Comparison of ENCODE assay signal across 21 cellular contexts in genomic region chr12:64532734-64533351, GRCh38.
"Had no signal": no experiment of that assay in that cellular context is flagged by ENCODE, and none has a peak within 500 bp of the region (broad histone marks: within the 10 kb centered on the region; RNA-seq: fewer than 3 reads in every experiment).

No MANE protein-coding gene starts in this region.

- H3K9ac ChIP-seq: parathyroid adenoma had no signal

- H3K36me3 ChIP-seq: gastrocnemius medialis, heart left ventricle, left ventricle myocardium inferior, neutrophil, stomach, vagina had no signal

- DNase-seq: activated CD4-positive, alpha-beta T cell treated with anti-CD3 and anti-CD28 coated beads, Interleukin-2, amount 10 ng/mL, durations not matched to agents 24 days and 14 days; activated CD8-positive, alpha-beta T cell treated with anti-CD3 and anti-CD28 coated beads for 36 hours; activated naive CD4-positive, alpha-beta T cell treated with anti-CD3 and anti-CD28 coated beads for 36 hours; activated T-cell treated with anti-CD3 and anti-CD28 coated beads, Interleukin-2, amount 50 U/mL, for 4 hours; anterior cingulate cortex; erythroblast; gastrocnemius medialis; heart left ventricle; left ventricle myocardium inferior; mammary epithelial cell; naive B cell; stimulated activated CD4-positive, alpha-beta T cell treated with anti-CD3 and anti-CD28 coated beads, Interleukin-12 subunit alpha, Interleukin-12 subunit beta, amount 100 ng/mL, for 4 hours; stomach; T-cell had no signal

- H3K27ac Mint-ChIP-seq: activated CD4-positive, alpha-beta T cell treated with anti-CD3 and anti-CD28 coated beads, Interleukin-2, amount 10 ng/mL, durations not matched to agents 24 days and 14 days; activated CD8-positive, alpha-beta T cell treated with anti-CD3 and anti-CD28 coated beads for 36 hours; activated naive CD4-positive, alpha-beta T cell treated with anti-CD3 and anti-CD28 coated beads for 36 hours; brain; naive B cell; T-cell had no signal

- H3K4me1 Mint-ChIP-seq: activated CD4-positive, alpha-beta T cell treated with anti-CD3 and anti-CD28 coated beads, Interleukin-2, amount 10 ng/mL, durations not matched to agents 24 days and 14 days; central memory CD8-positive, alpha-beta T cell; naive B cell; T-cell had no signal

- H3K27me3 Mint-ChIP-seq: activated CD8-positive, alpha-beta T cell treated with anti-CD3 and anti-CD28 coated beads for 36 hours had no signal

- H3K9me3 ChIP-seq: gastrocnemius medialis, heart left ventricle, left ventricle myocardium inferior, neutrophil, stomach, vagina had no signal

- H3K79me2 ChIP-seq: parathyroid adenoma had no signal

- H3K4me1 ChIP-seq: gastrocnemius medialis, left ventricle myocardium inferior, parathyroid adenoma, stomach, vagina had no signal

- ATAC-seq: activated CD8-positive, alpha-beta T cell treated with anti-CD3 and anti-CD28 coated beads for 36 hours; activated T-cell treated with anti-CD3 and anti-CD28 coated beads, Interleukin-2, amount 50 U/mL, for 4 hours; gastrocnemius medialis; heart left ventricle; T-cell had no signal

- H3K9me3 Mint-ChIP-seq: activated CD4-positive, alpha-beta T cell treated with anti-CD3 and anti-CD28 coated beads, Interleukin-2, amount 10 ng/mL, durations not matched to agents 24 days and 14 days; activated CD8-positive, alpha-beta T cell treated with anti-CD3 and anti-CD28 coated beads for 36 hours; activated naive CD4-positive, alpha-beta T cell treated with anti-CD3 and anti-CD28 coated beads for 36 hours; activated T-cell treated with anti-CD3 and anti-CD28 coated beads, Interleukin-2, amount 50 U/mL, for 4 hours; brain; central memory CD8-positive, alpha-beta T cell; naive B cell; T-cell had no signal

- H2AFZ ChIP-seq: parathyroid adenoma had no signal

- H3K4me3 ChIP-seq: coronary artery, gastrocnemius medialis, heart left ventricle, left ventricle myocardium inferior, stomach, vagina had no signal

- H3K4me3 Mint-ChIP-seq: activated CD4-positive, alpha-beta T cell treated with anti-CD3 and anti-CD28 coated beads, Interleukin-2, amount 10 ng/mL, durations not matched to agents 24 days and 14 days; activated CD8-positive, alpha-beta T cell treated with anti-CD3 and anti-CD28 coated beads for 36 hours; activated naive CD4-positive, alpha-beta T cell treated with anti-CD3 and anti-CD28 coated beads for 36 hours; activated T-cell treated with anti-CD3 and anti-CD28 coated beads, Interleukin-2, amount 50 U/mL, for 4 hours; brain; central memory CD8-positive, alpha-beta T cell; naive B cell; T-cell had no signal

- H3K27me3 ChIP-seq: gastrocnemius medialis, heart left ventricle, neutrophil, stomach, vagina had no signal

- FAIRE-seq: endometrium had no signal

- H3K27ac ChIP-seq: coronary artery, gastrocnemius medialis, heart left ventricle, left ventricle myocardium inferior, neutrophil, parathyroid adenoma, stomach, vagina had no signal
